Comparison of ENCODE assay signal across 26 cellular contexts in genomic region chr17:40791116-40791515, GRCh38. TPM values are rescaled to one million over a fixed set of nuclear protein-coding genes. Genes with fewer than 3 reads are reported as not detected.
"Had no signal": no experiment of that assay in that cellular context is flagged by ENCODE, and none has a peak within 500 bp of the region (broad histone marks: within the 10 kb centered on the region; RNA-seq: fewer than 3 reads in every experiment).

No MANE protein-coding gene starts in this region.

- H3K27ac ChIP-seq: adrenal gland, dorsolateral prefrontal cortex, hepatocyte, neural progenitor cell had no signal

- DNase-seq: activated CD4-positive, alpha-beta T cell treated with anti-CD3 and anti-CD28 coated beads for 1 hour; activated CD4-positive, alpha-beta T cell treated with anti-CD3 and anti-CD28 coated beads, Interleukin-2, amount 50 U/mL, for 1 hour; activated T-cell treated with anti-CD3 and anti-CD28 coated beads, Interleukin-2, amount 50 U/mL, for 1 hour; adrenal gland; dorsolateral prefrontal cortex; effector memory CD8-positive, alpha-beta T cell; esophagus squamous epithelium; immature natural killer cell; naive thymus-derived CD8-positive, alpha-beta T cell; stimulated activated CD4-positive, alpha-beta T cell treated with anti-CD3 and anti-CD28 coated beads, Interleukin-2, amount 100 ng/mL, for 24 hours; stimulated activated naive CD8-positive, alpha-beta T cell treated with anti-CD3 and anti-CD28 coated beads, Interleukin-15, amount 100 ng/mL, for 72 hours; T-helper 1 cell had no signal

- H3K79me2 ChIP-seq: hepatocyte had no signal

- H3K9me3 ChIP-seq: adrenal gland, esophagus squamous epithelium had no signal

- ATAC-seq: activated naive CD4-positive, alpha-beta T cell treated with anti-CD3 and anti-CD28 coated beads, Interleukin-2, amount 50 U/mL, for 72 hours; activated T-helper 17 cell treated with anti-CD3 and anti-CD28 coated beads, Interleukin-2, amount 50 U/mL, for 72 hours; effector memory CD8-positive, alpha-beta T cell; naive thymus-derived CD8-positive, alpha-beta T cell; stimulated activated effector memory CD8-positive, alpha-beta T cell treated with anti-CD3 and anti-CD28 coated beads, Interleukin-12 subunit alpha, Interleukin-12 subunit beta, amount 100 ng/mL, for 72 hours; stimulated activated naive CD8-positive, alpha-beta T cell treated with anti-CD3 and anti-CD28 coated beads, Interleukin-15, amount 100 ng/mL, for 72 hours had no signal

- H3K36me3 ChIP-seq: adrenal gland, esophagus squamous epithelium, neural progenitor cell had no signal

- H2AFZ ChIP-seq: hepatocyte, neural progenitor cell had no signal

- H3K4me1 ChIP-seq: adrenal gland, neural progenitor cell had no signal

- H3K4me3 ChIP-seq: adrenal gland, dorsolateral prefrontal cortex, esophagus squamous epithelium, hepatocyte, neural progenitor cell had no signal

- H3K9ac ChIP-seq: neural progenitor cell had no signal

- H3K4me2 ChIP-seq: hepatocyte, neural progenitor cell had no signal

RNA-seq across cellular contexts. Expression of gene KRT28, which starts 8.6 kb away (rescaled TPM):
- total RNA-seq: activated naive CD4-positive, alpha-beta T cell treated with anti-CD3 and anti-CD28 coated beads, Interleukin-2, amount 50 U/mL, for 72 hours; activated T-helper 17 cell treated with anti-CD3 and anti-CD28 coated beads, Interleukin-2, amount 50 U/mL, for 72 hours; adrenal gland; astrocyte; dorsolateral prefrontal cortex; esophagus squamous epithelium; hepatocyte; kidney epithelial cell; left lobe of liver; lung microvascular endothelial cell; mesothelial cell of epicardium; naive thymus-derived CD8-positive, alpha-beta T cell; osteocyte; progenitor cell of endocrine pancreas; skeletal muscle tissue had no signal

RNA-seq across cellular contexts. Expression of gene KRT27, which starts 8.8 kb away (rescaled TPM):
- total RNA-seq: activated naive CD4-positive, alpha-beta T cell treated with anti-CD3 and anti-CD28 coated beads, Interleukin-2, amount 50 U/mL, for 72 hours; activated T-helper 17 cell treated with anti-CD3 and anti-CD28 coated beads, Interleukin-2, amount 50 U/mL, for 72 hours; adrenal gland; astrocyte; dorsolateral prefrontal cortex; esophagus squamous epithelium; hepatocyte; kidney epithelial cell; left lobe of liver; lung microvascular endothelial cell; mesothelial cell of epicardium; naive thymus-derived CD8-positive, alpha-beta T cell; osteocyte; progenitor cell of endocrine pancreas; skeletal muscle tissue had no signal

RNA-seq across cellular contexts. Expression of gene KRT26, which starts 19.1 kb away (rescaled TPM):
- total RNA-seq: activated naive CD4-positive, alpha-beta T cell treated with anti-CD3 and anti-CD28 coated beads, Interleukin-2, amount 50 U/mL, for 72 hours; activated T-helper 17 cell treated with anti-CD3 and anti-CD28 coated beads, Interleukin-2, amount 50 U/mL, for 72 hours; adrenal gland; astrocyte; dorsolateral prefrontal cortex; esophagus squamous epithelium; hepatocyte; kidney epithelial cell; left lobe of liver; lung microvascular endothelial cell; mesothelial cell of epicardium; naive thymus-derived CD8-positive, alpha-beta T cell; osteocyte; progenitor cell of endocrine pancreas; skeletal muscle tissue; temporal lobe had no signal

RNA-seq across cellular contexts. Expression of gene KRT25, which starts 36.0 kb away (rescaled TPM):
- total RNA-seq: activated naive CD4-positive, alpha-beta T cell treated with anti-CD3 and anti-CD28 coated beads, Interleukin-2, amount 50 U/mL, for 72 hours; activated T-helper 17 cell treated with anti-CD3 and anti-CD28 coated beads, Interleukin-2, amount 50 U/mL, for 72 hours; adrenal gland; astrocyte; dorsolateral prefrontal cortex; esophagus squamous epithelium; hepatocyte; kidney epithelial cell; left lobe of liver; lung microvascular endothelial cell; mesothelial cell of epicardium; naive thymus-derived CD8-positive, alpha-beta T cell; osteocyte; progenitor cell of endocrine pancreas; skeletal muscle tissue had no signal
